9 cellular contexts compared by ENCODE assay signal in genomic region chr11:61955031-61955415, GRCh38. TPM values are rescaled to one million over a fixed set of nuclear protein-coding genes. Genes with fewer than 3 reads are reported as not detected.
DNase-seq lines count a peak whose midpoint lies in the region; ATAC-seq and TF ChIP-seq lines count a peak whose summit lies in the region.
"Had no signal": no experiment of that assay in that cellular context is flagged by ENCODE, and none has a peak within 500 bp of the region (broad histone marks: within the 10 kb centered on the region; RNA-seq: fewer than 3 reads in every experiment).

No MANE protein-coding gene starts in this region.

- peaks cover 1% of the 10 kb centered on the region for H3K36me3 Mint-ChIP-seq in activated T-cell treated with anti-CD3 and anti-CD28 coated beads, Interleukin-2, amount 50 U/mL, for 4 hours (ENCODE audit: insufficient read depth)

- H3K4me3 ChIP-seq in body of pancreas (no peak overlapping the region), iPS DF 6.9 (ENCODE audit: low read length) (peak overlapping the region; percentile 3; the same call in 1 of the 2 replicates)

- peaks cover 25% of the 10 kb centered on the region for H3K27me3 Mint-ChIP-seq in activated T-cell treated with anti-CD3 and anti-CD28 coated beads, Interleukin-2, amount 50 U/mL, for 4 hours (ENCODE audit: low read depth)

- 21 to 22% methylated on average over 13 to 19 of the region's 19 CpGs for WGBS in body of pancreas, 2 donors
- WGBS in iPS DF 6.9 (ENCODE audit: insufficient coverage, insufficient read length): no CpG with 5 or more reads among the region's 19 CpGs

- TF ChIP-seq POLR2A in body of pancreas (IDR thresholded peaks at IDR 0.05): peak in 1 of 3 donors; percentile 26

- peak overlapping the region; percentile 4 to 66 (median 36) for H3K27ac ChIP-seq in body of pancreas
- H3K27ac ChIP-seq in iPS DF 6.9 (ENCODE audit: low read length): no peak overlapping the region

- H3K4me3 Mint-ChIP-seq in activated T-cell treated with anti-CD3 and anti-CD28 coated beads, Interleukin-2, amount 50 U/mL, for 4 hours: no peak overlapping the region
- H3K4me3 Mint-ChIP-seq: stimulated activated naive CD8-positive, alpha-beta T cell treated with anti-CD3 and anti-CD28 coated beads, Interleukin-15, Interleukin-2, amounts not matched to agents 100 ng/mL and 50 ng/mL, for 24 hours had no signal

- H3K9me3 Mint-ChIP-seq in activated T-cell treated with anti-CD3 and anti-CD28 coated beads, Interleukin-2, amount 50 U/mL, for 4 hours: no peaks in the 10 kb centered on the region
- H3K9me3 Mint-ChIP-seq: stimulated activated naive CD8-positive, alpha-beta T cell treated with anti-CD3 and anti-CD28 coated beads, Interleukin-15, Interleukin-2, amounts not matched to agents 100 ng/mL and 50 ng/mL, for 24 hours had no signal

- H3K9me3 ChIP-seq in body of pancreas (no peaks in the 10 kb centered on the region), iPS DF 6.9 (ENCODE audit: control insufficient read depth, insufficient read depth, low read length) (no peaks in the 10 kb centered on the region)

- ATAC-seq in activated T-cell treated with anti-CD3 and anti-CD28 coated beads, Interleukin-2, amount 50 U/mL, for 4 hours: peak; percentile 16 to 24
- peak; percentile 64 for ATAC-seq in body of pancreas
- ATAC-seq in sciatic nerve: peak; percentile 90
- no peak for ATAC-seq in HG03175 (IDR thresholded peaks at IDR 0.05; ENCODE audit: unreplicated experiment)
- no peak for ATAC-seq in HG03196 (IDR thresholded peaks at IDR 0.05; ENCODE audit: unreplicated experiment)
- ATAC-seq in SK-N-SH treated with all-trans-retinoic acid at 6 μM for 48 hours: no peak

- peaks cover 9% of the 10 kb centered on the region for H3K4me1 Mint-ChIP-seq in activated T-cell treated with anti-CD3 and anti-CD28 coated beads, Interleukin-2, amount 50 U/mL, for 4 hours (ENCODE audit: low read depth)

- no peak for TF ChIP-seq CTCF in body of pancreas (IDR thresholded peaks at IDR 0.05)

- intact Hi-C loops in body of pancreas (cut with DNase I) (no loop called here), sciatic nerve (cut with DNase I) (loop anchor here (10.0 kb wide), 1 partner anchor 110 kb away; no protein-coding TSS in a partner anchor)

- peaks cover 15% of the 10 kb centered on the region for H3K4me1 ChIP-seq in body of pancreas
- H3K4me1 ChIP-seq in iPS DF 6.9 (ENCODE audit: control insufficient read depth, insufficient read depth, low read length): peaks cover 1% of the 10 kb centered on the region; the same call in 1 of the 2 replicates

- H3K36me3 ChIP-seq in body of pancreas (replicated peaks in 1 of 2; ENCODE audit: insufficient read depth in 1 of 2, low read depth in 2 of 2) (no peaks in the 10 kb centered on the region), iPS DF 6.9 (ENCODE audit: control insufficient read depth, insufficient read depth, low read length) (no peaks in the 10 kb centered on the region)

- no peaks in the 10 kb centered on the region for H3K27me3 ChIP-seq in body of pancreas
- H3K27me3 ChIP-seq in iPS DF 6.9 (ENCODE audit: control insufficient read depth, insufficient read depth, low read length): no peaks in the 10 kb centered on the region

- DNase-seq in activated T-cell treated with anti-CD3 and anti-CD28 coated beads, Interleukin-2, amount 50 U/mL, for 4 hours: no peak
- no peak for DNase-seq in activated T-cell treated with anti-CD3 and anti-CD28 coated beads, Interleukin-2, amount 50 U/mL, for 48 hours
- DNase-seq in body of pancreas: peak in 2 of 4 donors; percentile 45 to 77
- no peak for DNase-seq in iPS DF 6.9 (ENCODE audit: low read depth, low spot score)
- DNase-seq in sciatic nerve (ENCODE audit: low spot score): peak; percentile 84

TF ChIP-seq in SK-N-SH treated with all-trans-retinoic acid at 6 μM for 48 hours, 23 proteins besides CTCF, POLR2A, EP300 and RAD21:
- TF ChIP-seq ZC3H10 (CRISPR knock-in tag; IDR thresholded peaks at IDR 0.05) (no peak), PPARA (CRISPR knock-in tag; IDR thresholded peaks at IDR 0.05; ENCODE audit: borderline replicate concordance) (no peak), BACH2 (CRISPR knock-in tag; IDR thresholded peaks at IDR 0.05; ENCODE audit: borderline replicate concordance) (no peak), CSDC2 (CRISPR knock-in tag; IDR thresholded peaks at IDR 0.05) (no peak), POU6F1 (CRISPR knock-in tag; IDR thresholded peaks at IDR 0.05; ENCODE audit: borderline replicate concordance, low read depth) (no peak), SNAI2 (CRISPR knock-in tag; IDR thresholded peaks at IDR 0.05) (no peak), ZNF8 (CRISPR knock-in tag; IDR thresholded peaks at IDR 0.05) (no peak)

RNA-seq across cellular contexts. Expression of gene BEST1, which starts 4.9 kb away (rescaled TPM):
- total RNA-seq in activated T-cell treated with anti-CD3 and anti-CD28 coated beads, Interleukin-2, amount 50 U/mL, for 4 hours: not detected
- total RNA-seq in body of pancreas (1 to 10 TPM; 1.6 to 2.6 TPM), sciatic nerve (31.3 TPM)

RNA-seq across cellular contexts. Expression of gene FTH1, which starts 12.4 kb away (rescaled TPM):
- 100 to 1,000 TPM; 351 to 505 (median 363) TPM for total RNA-seq in activated T-cell treated with anti-CD3 and anti-CD28 coated beads, Interleukin-2, amount 50 U/mL, for 4 hours
- total RNA-seq in body of pancreas (1,000 to 10,000 TPM; 1,333 to 1,363 TPM), sciatic nerve (4,297 TPM)

RNA-seq across cellular contexts. Expression of gene RAB3IL1, which starts 37.7 kb away (rescaled TPM):
- 1 to 10 TPM in 1 of 3 donors, under 1 TPM in 1, not detected in 1; 0.15 to 1.4 TPM for total RNA-seq in activated T-cell treated with anti-CD3 and anti-CD28 coated beads, Interleukin-2, amount 50 U/mL, for 4 hours
- total RNA-seq in body of pancreas (10 to 100 TPM in 1 of 2 donors, 1 to 10 TPM in 1; 5.4 to 11.5 TPM), sciatic nerve (70.5 TPM)

Comparison
In these comparisons a context has a peak if more than half of its experiments do, and no peak if none do; other contexts are left out.
1. ATAC-seq: peak in activated T-cell treated with anti-CD3 and anti-CD28 coated beads, Interleukin-2, amount 50 U/mL, for 4 hours (2 of 2), body of pancreas (single experiment) and sciatic nerve (single experiment); none in HG03175 (single experiment), HG03196 (single experiment) and SK-N-SH treated with all-trans-retinoic acid at 6 μM for 48 hours (single experiment).